In the genomic region with DNA sequence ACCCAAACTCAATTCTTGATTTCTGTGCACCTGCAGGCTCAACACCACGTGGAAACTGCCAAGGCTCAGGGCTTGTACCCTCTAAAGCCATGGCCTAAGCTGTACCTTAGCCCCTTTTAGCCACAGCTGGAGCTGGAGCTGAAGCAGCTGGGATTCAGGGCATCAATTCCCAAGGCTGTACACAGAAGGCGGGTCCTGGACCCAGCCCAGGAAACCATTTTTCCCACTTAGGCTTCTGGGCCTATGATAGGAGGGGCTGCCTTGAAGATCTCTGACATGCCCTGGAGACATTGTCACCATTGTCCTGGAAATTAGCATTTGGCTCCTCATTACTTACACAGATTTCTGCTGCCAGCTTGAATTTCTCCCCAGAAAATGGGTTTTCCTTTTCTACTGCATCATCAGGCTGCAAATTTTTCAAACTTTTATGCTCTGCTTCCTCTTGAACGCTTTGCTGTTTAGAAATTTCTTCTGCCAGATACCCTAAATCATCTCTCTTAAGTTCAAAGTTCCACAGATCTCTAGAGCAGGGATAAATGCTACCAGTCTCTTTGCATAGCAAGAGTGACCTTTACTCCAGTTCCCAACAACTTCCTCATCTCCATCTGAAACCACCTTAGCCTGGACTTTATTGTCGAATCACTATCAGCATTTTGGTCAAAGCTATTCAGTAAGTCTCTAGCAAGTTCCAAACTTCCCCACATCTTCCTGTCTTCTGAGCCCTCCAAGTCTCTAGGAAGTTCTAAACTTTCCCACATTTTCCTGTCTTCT, we compare ENCODE assay signal across 7 cellular contexts.
A peak's percentile ranks its signal among the peaks of the same experiment; 100 is the strongest.
DNase-seq lines count a peak whose midpoint lies in the region; ATAC-seq, FAIRE-seq and TF ChIP-seq lines count a peak whose summit lies in the region.
"Not testable (repeated sequence)": the region's sequence is repeated elsewhere in the genome, so short reads cannot be mapped to it uniquely, and the experiment has no call there.

No MANE protein-coding gene starts in this region.

- peak overlapping the region; percentile 4; the same call in 1 of the 2 replicates for H2AFZ ChIP-seq in K562 (ENCODE audit: low read depth, low read length)
- H2AFZ ChIP-seq in HepG2 (ENCODE audit: low read length): not testable (repeated sequence)

- not testable (repeated sequence) for FAIRE-seq in K562 (lab: Jason Lieb, UNC); HepG2 (lab: Jason Lieb, UNC); small intestine (lab: Jason Lieb, UNC)

- not testable (repeated sequence) for H3K9me3 ChIP-seq in K562 (replicated peaks; ENCODE audit: control insufficient read depth, insufficient read depth, low read depth, low read length); HepG2 (ENCODE audit: low read length); mucosa of rectum (ENCODE audit: control insufficient read depth in 2 of 2, low read length in 2 of 2); small intestine (ENCODE audit: control insufficient read depth, low read depth)

- not testable (repeated sequence) for H3K36me3 Mint-ChIP-seq in Calu3 (ENCODE audit: insufficient read depth, unreplicated experiment); glutamatergic neuron (ENCODE audit: unreplicated experiment)

- not testable (repeated sequence) for ATAC-seq in K562
- peak; percentile 30 for ATAC-seq in HepG2

- H3K9me3 Mint-ChIP-seq in Calu3 (ENCODE audit: low read depth, unreplicated experiment); glutamatergic neuron (ENCODE audit: unreplicated experiment): not testable (repeated sequence)

- H3K4me3 ChIP-seq in K562; HepG2 (replicated peaks in 1 of 3; ENCODE audit: insufficient read depth in 1 of 3, low read depth in 2 of 3, low read length in 3 of 3); small intestine (ENCODE audit: low read depth in 1 of 2, low read length in 2 of 2): not testable (repeated sequence)
- peak overlapping the region; percentile 15 to 33 for H3K4me3 ChIP-seq in mucosa of rectum (ENCODE audit: low read length in 2 of 2)

- peak overlapping the region; percentile 68; the same call in 2 of the 3 replicates for H3K27ac ChIP-seq in K562 (ENCODE audit: extremely low read depth, low read depth, low read length)
- not testable (repeated sequence) for H3K27ac ChIP-seq in HepG2 (ENCODE audit: extremely low read length, insufficient read depth, low read length)
- peak overlapping the region; percentile 77 to 87 for H3K27ac ChIP-seq in mucosa of rectum (ENCODE audit: low read depth in 2 of 2, low read length in 2 of 2)
- H3K27ac ChIP-seq in small intestine (ENCODE audit: low read depth in 1 of 2, low read length in 1 of 2): peak overlapping the region; percentile 28 to 86

- CTCF ChIA-PET in Calu3 (lab: Charles Lee): interaction anchor here (1.4 kb wide), 1 partner anchor 13 kb away, joined by 3 read pairs; no protein-coding TSS in a partner anchor
- CTCF ChIA-PET in K562 (lab: Yijun Ruan, JAX; ENCODE audit: low intra/inter-chr PET ratio); HepG2 (lab: Yijun Ruan, JAX; ENCODE audit: low intra/inter-chr PET ratio, low total read pairs): not testable (repeated sequence)

- DNase-seq in Calu3; K562 (ENCODE audit: extremely low read depth in 1 of 4, low spot score in 3 of 4); glutamatergic neuron: not testable (repeated sequence)
- DNase-seq in NCI-H69 (lab: John Stamatoyannopoulos, UW) (peak; percentile 1), HepG2 (ENCODE audit: low spot score) (peak; percentile 32), small intestine (peak; percentile 86)

- not testable (repeated sequence) for H4K20me1 ChIP-seq in K562 (replicated peaks; ENCODE audit: control insufficient read depth, insufficient read depth, low read length); HepG2 (ENCODE audit: insufficient read depth, low read length)

- H3K36me3 ChIP-seq in K562 (ENCODE audit: control insufficient read depth, insufficient read depth, low read length); HepG2 (replicated peaks in 1 of 2; ENCODE audit: control insufficient read depth in 1 of 2, insufficient read depth in 2 of 2, low read length in 2 of 2); mucosa of rectum (ENCODE audit: control insufficient read depth in 2 of 2, insufficient read depth in 2 of 2, low read length in 2 of 2); small intestine (ENCODE audit: control insufficient read depth in 2 of 2, insufficient read depth in 2 of 2, low read length in 2 of 2): not testable (repeated sequence)

- not testable (repeated sequence) for H3K27me3 ChIP-seq in K562 (ENCODE audit: control insufficient read depth in 2 of 2, insufficient read depth in 2 of 2, low read length in 2 of 2); HepG2 (ENCODE audit: control insufficient read depth in 1 of 2, insufficient read depth in 2 of 2, low read length in 2 of 2); mucosa of rectum (ENCODE audit: control insufficient read depth in 2 of 2, insufficient read depth in 2 of 2, low read length in 2 of 2); small intestine (ENCODE audit: control insufficient read depth in 2 of 2, insufficient read depth in 2 of 2, low read length in 2 of 2)

- POLR2A ChIA-PET in K562 (lab: Yijun Ruan, JAX) (interaction anchor here (0.7 kb wide), 1 partner anchor 152 kb away, joined by 3 read pairs; no protein-coding TSS in a partner anchor), HepG2 (lab: Yijun Ruan, JAX) (interaction anchor here (0.7 kb wide), 1 partner anchor 180 kb away, joined by 3 read pairs; a partner anchor contains a TSS)

- H3K9me1 ChIP-seq in K562 (ENCODE audit: control insufficient read depth, insufficient read depth, low read length): not testable (repeated sequence)

- peak overlapping the region; percentile 82 for H3K27ac Mint-ChIP-seq in Calu3 (ENCODE audit: unreplicated experiment)
- not testable (repeated sequence) for H3K27ac Mint-ChIP-seq in glutamatergic neuron (ENCODE audit: unreplicated experiment)

- not testable (repeated sequence) for BruUV-seq in Calu3 (replicated peaks; lab: Mats Ljungman, UMichigan); K562 (replicated peaks; lab: Mats Ljungman, UMichigan); HepG2 (replicated peaks; lab: Mats Ljungman, UMichigan)

- not testable (repeated sequence) for TF ChIP-seq CTCF in Calu3 (IDR thresholded peaks at IDR 0.05; ENCODE audit: unreplicated experiment); K562 (IDR thresholded peaks at IDR 0.05 in 2 of 3, conservative IDR thresholded peaks at IDR 0.05 in 1 of 3; ENCODE audit: insufficient read depth in 2 of 3, low read depth in 1 of 3, low read length in 3 of 3); glutamatergic neuron (IDR thresholded peaks at IDR 0.05; ENCODE audit: partially characterized antibody, unreplicated experiment); HepG2 (CRISPR knock-in tag; IDR thresholded peaks at IDR 0.05)

- not testable (repeated sequence) for H3K27me3 Mint-ChIP-seq in Calu3 (ENCODE audit: unreplicated experiment); glutamatergic neuron (ENCODE audit: unreplicated experiment)

- TF ChIP-seq EP300 in K562 (IDR thresholded peaks at IDR 0.05; ENCODE audit: low read length); HepG2 (IDR thresholded peaks at IDR 0.05; ENCODE audit: low read depth in 2 of 2, low read length in 2 of 2); HepG2 (CRISPR knock-in tag; IDR thresholded peaks at IDR 0.05; ENCODE audit: borderline replicate concordance): not testable (repeated sequence)

- in situ Hi-C loops in K562 (cut with MboI); HepG2 (cut with HindIII; ENCODE audit: extremely low pct_ligation_motif_present, low pct_unique_long_range_greater_than_20kb): not testable (repeated sequence)

- H3K4me2 ChIP-seq in K562 (ENCODE audit: insufficient read depth, low read length): not testable (repeated sequence)
- H3K4me2 ChIP-seq in HepG2 (ENCODE audit: low read depth, low read length): peak overlapping the region; percentile 61

- H3K79me2 ChIP-seq in K562 (ENCODE audit: control insufficient read depth, insufficient read depth, low read length); HepG2 (ENCODE audit: insufficient read depth, low read length): not testable (repeated sequence)

- H3K4me1 Mint-ChIP-seq in Calu3 (ENCODE audit: low read depth, unreplicated experiment): peaks cover 61% of the 10 kb centered on the region
- not testable (repeated sequence) for H3K4me1 Mint-ChIP-seq in glutamatergic neuron (ENCODE audit: low read depth, unreplicated experiment)

- not testable (repeated sequence) for TF ChIP-seq RAD21 in K562 (CRISPR knock-in tag; conservative IDR thresholded peaks at IDR 0.05 in 1 of 2, IDR thresholded peaks at IDR 0.05 in 1 of 2); HepG2 (CRISPR knock-in tag; IDR thresholded peaks at IDR 0.05)

- 45% methylated on average over 4 of the region's 4 CpGs for whole genome bisulfite sequencing in K562 (ENCODE audit: insufficient coverage, low coverage, missing lambda C conversion rate)
- 35% methylated on average over 3 of the region's 4 CpGs for WGBS in HepG2 (ENCODE audit: low lambda C conversion rate)
- WGBS in small intestine, 3 donors: 27 to 48% (median 34%) methylated on average over 4 of the region's 4 CpGs

- H3K9ac ChIP-seq in K562 (ENCODE audit: insufficient read depth in 1 of 2, low read depth in 2 of 2, low read length in 2 of 2); HepG2 (ENCODE audit: insufficient read depth, low read depth, low read length); mucosa of rectum (ENCODE audit: low read depth in 1 of 2, low read length in 2 of 2): not testable (repeated sequence)

- TF ChIP-seq POLR2A in K562 (conservative IDR thresholded peaks at IDR 0.05); HepG2 (IDR thresholded peaks at IDR 0.05; ENCODE audit: insufficient read depth in 1 of 2, low read depth in 2 of 2, low read length in 2 of 2): not testable (repeated sequence)

- intact Hi-C loops in Calu3 (cut with micrococcal nuclease; ENCODE audit: unreplicated experiment); K562 (cut with micrococcal nuclease): not testable (repeated sequence)
- intact Hi-C loops in HepG2 (cut with micrococcal nuclease; ENCODE audit: unreplicated experiment): loop anchor here (5.0 kb wide), 2 partner anchors 49 to 181 kb away; a partner anchor contains a TSS

- not testable (repeated sequence) for H3K4me1 ChIP-seq in K562 (replicated peaks in 1 of 2; ENCODE audit: control insufficient read depth in 2 of 2, insufficient read depth in 2 of 2, low read length in 2 of 2)
- H3K4me1 ChIP-seq in HepG2 (ENCODE audit: insufficient read depth, low read length) (peaks cover 75% of the 10 kb centered on the region), mucosa of rectum (ENCODE audit: control insufficient read depth in 2 of 2, insufficient read depth in 2 of 2, low read length in 2 of 2) (peaks cover 16 to 29% of the 10 kb centered on the region in 2 donors), small intestine (ENCODE audit: control insufficient read depth in 2 of 2, insufficient read depth in 1 of 2, low read depth in 1 of 2, low read length in 1 of 2) (peaks cover 6 to 12% of the 10 kb centered on the region in 2 donors)

- H3K4me3 Mint-ChIP-seq in Calu3 (ENCODE audit: low read depth, unreplicated experiment): not testable (repeated sequence)
- peak overlapping the region; percentile 22 for H3K4me3 Mint-ChIP-seq in glutamatergic neuron (ENCODE audit: unreplicated experiment)
